Comparison of ENCODE assay signal across 8 cellular contexts in genomic region chr12:106249411-106250135, GRCh38. TPM values are rescaled to one million over a fixed set of nuclear protein-coding genes. Genes with fewer than 3 reads are reported as not detected.
DNase-seq lines count a peak whose midpoint lies in the region; ATAC-seq lines count a peak whose summit lies in the region.

No MANE protein-coding gene starts in this region.

- H3K9me3 ChIP-seq in HUES6 (ENCODE audit: control insufficient read depth, insufficient read depth, low read depth, low read length) (no peaks in the 10 kb centered on the region), right cardiac atrium (ENCODE audit: control insufficient read depth, low read length) (no peaks in the 10 kb centered on the region)

- H3K27me3 ChIP-seq in HUES6 (ENCODE audit: control insufficient read depth, insufficient read depth, low read length): no peaks in the 10 kb centered on the region
- H3K27me3 ChIP-seq in right cardiac atrium (ENCODE audit: control insufficient read depth, insufficient read depth): no peaks in the 10 kb centered on the region

- no peaks in the 10 kb centered on the region for H3K36me3 ChIP-seq in HUES6 (ENCODE audit: control insufficient read depth, insufficient read depth, low read length)

- no peak overlapping the region; the same call in 1 of the 2 replicates for H3K4me3 ChIP-seq in HUES6 (ENCODE audit: low read depth, low read length)
- H3K4me3 ChIP-seq in right cardiac atrium (ENCODE audit: low read length): no peak overlapping the region

- ATAC-seq in GM18511 (IDR thresholded peaks at IDR 0.05; ENCODE audit: unreplicated experiment): peak; percentile 53
- peak; percentile 77 for ATAC-seq in GM21515 (IDR thresholded peaks at IDR 0.05; ENCODE audit: unreplicated experiment)
- ATAC-seq in right cardiac atrium: no peak

- no peak overlapping the region for H3K27ac ChIP-seq in HUES6 (ENCODE audit: low read depth, low read length)
- H3K27ac ChIP-seq in right cardiac atrium (ENCODE audit: low read length): peak overlapping the region; percentile 86

- peak overlapping the region; percentile 8 for H3K9ac ChIP-seq in HUES6 (ENCODE audit: low read length)

- intact Hi-C loops in right cardiac atrium (cut with DNase I): loop anchor here in 2 of 4 donors (5.0 to 10.0 kb wide), 2 partner anchors 53 to 95 kb away; partner anchors contain the start of gene TCP11L2 (in 1 of the 2)

- no peak for DNase-seq in right cardiac atrium
- DNase-seq in activated effector memory CD4-positive, alpha-beta T cell treated with anti-CD3 and anti-CD28 coated beads, Interleukin-2, amount 50 U/mL, for 16 hours: no peak
- DNase-seq in NCI-H748 (lab: John Stamatoyannopoulos, UW; ENCODE audit: unreplicated experiment): no peak
- no peak for DNase-seq in COLO829 (ENCODE audit: low spot score)
- no peak for DNase-seq in NCI-H446 treated with DMSO at 0.1 percent for 48 hours (lab: John Stamatoyannopoulos, UW)

- H3K4me1 ChIP-seq in HUES6 (ENCODE audit: control insufficient read depth, insufficient read depth, low read length) (peaks cover 23% of the 10 kb centered on the region), right cardiac atrium (ENCODE audit: control insufficient read depth, insufficient read depth, low read length) (peaks cover 6% of the 10 kb centered on the region)

- WGBS in right cardiac atrium: 70% methylated on average over 5 of the region's 5 CpGs

RNA-seq across cellular contexts. Expression of gene CKAP4, which starts 1.8 kb away (rescaled TPM):
- total RNA-seq in right cardiac atrium: 10 to 100 TPM; 35.6 to 53.7 (median 41.3) TPM
- polyA plus RNA-seq in right cardiac atrium: 24.8 TPM

RNA-seq across cellular contexts. Expression of gene TCP11L2, which starts 53.0 kb away (rescaled TPM):
- total RNA-seq in right cardiac atrium: 10 to 100 TPM; 54.0 to 64.5 (median 61.9) TPM
- polyA plus RNA-seq in right cardiac atrium: 14.2 TPM

Comparison
In these comparisons a context has a peak if more than half of its experiments do, and no peak if none do; other contexts are left out.
1. ATAC-seq: peak in GM18511 (single experiment) and GM21515 (single experiment); none in right cardiac atrium (0 of 2).